In the genomic region with DNA sequence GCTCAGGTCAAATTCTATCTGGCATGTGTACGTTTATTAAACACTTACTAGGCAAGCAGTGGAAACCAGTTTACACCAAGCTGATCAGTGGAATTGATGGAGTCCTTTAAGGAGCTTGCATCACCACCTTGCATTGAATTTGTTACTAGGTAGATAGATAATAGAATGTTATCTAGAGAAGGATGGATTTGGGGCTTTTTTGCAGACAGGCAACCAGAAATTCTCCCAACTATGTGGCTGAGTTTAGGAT, we compare ENCODE assay signal across 1 cellular context.
TF ChIP-seq lines count a peak whose summit lies in the region.

No MANE protein-coding gene starts in this region.

TF ChIP-seq in H1, 55 proteins besides CTCF, POLR2A, EP300 and RAD21:
- TF ChIP-seq ASH2L (IDR thresholded peaks at IDR 0.05; ENCODE audit: low read length) = peak; percentile 8
- TF ChIP-seq CHD2 (IDR thresholded peaks at IDR 0.05; ENCODE audit: low read length) = no peak
